In the genomic region with DNA sequence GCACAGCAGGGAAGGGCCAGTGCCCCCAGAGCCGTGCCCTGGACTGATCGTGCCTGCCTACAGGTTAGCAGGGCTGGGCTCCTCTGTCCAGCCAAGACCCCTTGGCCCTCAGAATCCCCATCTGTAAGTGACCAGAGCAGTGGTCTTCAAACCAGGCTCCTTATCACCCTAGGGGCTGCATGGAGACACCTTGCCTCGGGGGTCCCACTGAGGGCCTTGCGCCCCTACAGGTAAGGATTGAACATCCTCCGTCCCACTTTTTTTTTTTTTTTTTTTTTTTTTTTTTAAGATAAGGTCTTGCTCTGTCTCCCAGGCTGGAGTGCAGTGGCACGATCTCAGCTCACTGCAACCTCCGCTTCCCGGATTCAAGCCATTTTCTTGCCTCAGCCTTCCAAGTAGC, we compare ENCODE assay signal across 2 cellular contexts.
TF ChIP-seq lines count a peak whose summit lies in the region.

No MANE protein-coding gene starts in this region.

TF ChIP-seq in GM23338, 12 proteins besides CTCF, POLR2A, EP300 and RAD21 (continued from another document and continues in another):
- TF ChIP-seq, protein P1, sequence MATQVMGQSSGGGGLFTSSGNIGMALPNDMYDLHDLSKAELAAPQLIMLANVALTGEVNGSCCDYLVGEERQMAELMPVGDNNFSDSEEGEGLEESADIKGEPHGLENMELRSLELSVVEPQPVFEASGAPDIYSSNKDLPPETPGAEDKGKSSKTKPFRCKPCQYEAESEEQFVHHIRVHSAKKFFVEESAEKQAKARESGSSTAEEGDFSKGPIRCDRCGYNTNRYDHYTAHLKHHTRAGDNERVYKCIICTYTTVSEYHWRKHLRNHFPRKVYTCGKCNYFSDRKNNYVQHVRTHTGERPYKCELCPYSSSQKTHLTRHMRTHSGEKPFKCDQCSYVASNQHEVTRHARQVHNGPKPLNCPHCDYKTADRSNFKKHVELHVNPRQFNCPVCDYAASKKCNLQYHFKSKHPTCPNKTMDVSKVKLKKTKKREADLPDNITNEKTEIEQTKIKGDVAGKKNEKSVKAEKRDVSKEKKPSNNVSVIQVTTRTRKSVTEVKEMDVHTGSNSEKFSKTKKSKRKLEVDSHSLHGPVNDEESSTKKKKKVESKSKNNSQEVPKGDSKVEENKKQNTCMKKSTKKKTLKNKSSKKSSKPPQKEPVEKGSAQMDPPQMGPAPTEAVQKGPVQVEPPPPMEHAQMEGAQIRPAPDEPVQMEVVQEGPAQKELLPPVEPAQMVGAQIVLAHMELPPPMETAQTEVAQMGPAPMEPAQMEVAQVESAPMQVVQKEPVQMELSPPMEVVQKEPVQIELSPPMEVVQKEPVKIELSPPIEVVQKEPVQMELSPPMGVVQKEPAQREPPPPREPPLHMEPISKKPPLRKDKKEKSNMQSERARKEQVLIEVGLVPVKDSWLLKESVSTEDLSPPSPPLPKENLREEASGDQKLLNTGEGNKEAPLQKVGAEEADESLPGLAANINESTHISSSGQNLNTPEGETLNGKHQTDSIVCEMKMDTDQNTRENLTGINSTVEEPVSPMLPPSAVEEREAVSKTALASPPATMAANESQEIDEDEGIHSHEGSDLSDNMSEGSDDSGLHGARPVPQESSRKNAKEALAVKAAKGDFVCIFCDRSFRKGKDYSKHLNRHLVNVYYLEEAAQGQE (IDR thresholded peaks at IDR 0.05; ENCODE audit: unreplicated experiment) = no peak
- no peak for TF ChIP-seq NANOG (IDR thresholded peaks at IDR 0.05; ENCODE audit: borderline replicate concordance)
- no peak for TF ChIP-seq JUNB (IDR thresholded peaks at IDR 0.05; ENCODE audit: unreplicated experiment)
- no peak for TF ChIP-seq ZNF114 (CRISPR knock-in tag; IDR thresholded peaks at IDR 0.05)
- TF ChIP-seq, protein P2, sequence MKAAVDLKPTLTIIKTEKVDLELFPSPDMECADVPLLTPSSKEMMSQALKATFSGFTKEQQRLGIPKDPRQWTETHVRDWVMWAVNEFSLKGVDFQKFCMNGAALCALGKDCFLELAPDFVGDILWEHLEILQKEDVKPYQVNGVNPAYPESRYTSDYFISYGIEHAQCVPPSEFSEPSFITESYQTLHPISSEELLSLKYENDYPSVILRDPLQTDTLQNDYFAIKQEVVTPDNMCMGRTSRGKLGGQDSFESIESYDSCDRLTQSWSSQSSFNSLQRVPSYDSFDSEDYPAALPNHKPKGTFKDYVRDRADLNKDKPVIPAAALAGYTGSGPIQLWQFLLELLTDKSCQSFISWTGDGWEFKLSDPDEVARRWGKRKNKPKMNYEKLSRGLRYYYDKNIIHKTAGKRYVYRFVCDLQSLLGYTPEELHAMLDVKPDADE (IDR thresholded peaks at IDR 0.05) = no peak
- no peak for TF ChIP-seq EZH2 (IDR thresholded peaks at IDR 0.05; ENCODE audit: low read depth, unreplicated experiment)
- no peak for TF ChIP-seq EZH2phosphoT487 (IDR thresholded peaks at IDR 0.05; ENCODE audit: unreplicated experiment)
- no peak for TF ChIP-seq STAT1 (IDR thresholded peaks at IDR 0.05; ENCODE audit: unreplicated experiment)
- TF ChIP-seq ZNF331 (CRISPR knock-in tag; IDR thresholded peaks at IDR 0.05; ENCODE audit: low read depth) = no peak
- TF ChIP-seq CREB1 (CRISPR knock-in tag; IDR thresholded peaks at IDR 0.05; ENCODE audit: low read depth) = no peak

TF ChIP-seq in HEK293T, 16 proteins besides CTCF, POLR2A, EP300 and RAD21:
- no peak for TF ChIP-seq CTBP1 (IDR thresholded peaks at IDR 0.05; ENCODE audit: borderline replicate concordance)
- 0 out of 2 replicates have a peak, but pooled peaks have one; percentile 12 for TF ChIP-seq ZNF384 (IDR thresholded peaks at IDR 0.05)
